ENCODE assay signal across 8 cellular contexts in genomic region chr6:30717129-30717844, GRCh38. TPM values are rescaled to one million over a fixed set of nuclear protein-coding genes. Genes with fewer than 3 reads are reported as not detected.
A peak's percentile ranks its signal among the peaks of the same experiment; 100 is the strongest.
DNase-seq lines count a peak whose midpoint lies in the region; ATAC-seq and TF ChIP-seq lines count a peak whose summit lies in the region.

TSS of gene MDC1 (minus strand) at chr6:30717281. CDS start at chr6:30715175, 2,106 bp downstream.

- H3F3A ChIP-seq in SU-DHL-6 (ENCODE audit: insufficient read depth) = peaks cover 61% of the 10 kb centered on the region

- H3K9ac ChIP-seq in SU-DHL-6 (ENCODE audit: low read length) = peak within 1 kb of the TSS; percentile 62

- peaks cover 18% of the 10 kb centered on the region for H3K36me3 ChIP-seq in SU-DHL-6 (ENCODE audit: low read length)
- H3K36me3 ChIP-seq in thymus (ENCODE audit: control insufficient read depth, insufficient read depth) = peaks cover 18% of the 10 kb centered on the region

- ATAC-seq in HG02678 (IDR thresholded peaks at IDR 0.05; ENCODE audit: unreplicated experiment) = peak; percentile 64
- ATAC-seq in activated naive CD8-positive, alpha-beta T cell treated with anti-CD3 and anti-CD28 coated beads, Interleukin-2, amount 10 ng/mL, durations not matched to agents 7 days and 5 days (ENCODE audit: low read depth) = peak; percentile 77

- H2AFZ ChIP-seq in SU-DHL-6 (ENCODE audit: low read depth, low read length, severe bottlenecking) = peak within 1 kb of the TSS; percentile 3

- H3K4me3 ChIP-seq in GM12865 (ENCODE audit: low read depth, low read length) (peak within 1 kb of the TSS; percentile 92), SU-DHL-6 (ENCODE audit: insufficient read depth, low read length, poor library complexity, severe bottlenecking) (peak within 1 kb of the TSS; percentile 66), thymus (ENCODE audit: low read length) (peak within 1 kb of the TSS; percentile 64)

- DNase-seq in GM12865 (ENCODE audit: low read depth) (peak; percentile 100), NCI-H128 (lab: John Stamatoyannopoulos, UW; ENCODE audit: unreplicated experiment) (peak; percentile 100), glutamatergic neuron (peak; percentile 99), osteocyte (ENCODE audit: extremely low spot score, unreplicated experiment) (peak; percentile 100)
- DNase-seq in activated naive CD8-positive, alpha-beta T cell treated with anti-CD3 and anti-CD28 coated beads, Interleukin-2, amount 10 ng/mL, durations not matched to agents 7 days and 5 days = peak; percentile 97

- no peak for TF ChIP-seq CTCF in GM12865 (IDR thresholded peaks at IDR 0.05; ENCODE audit: insufficient read depth, low read depth, low read length, missing control alignments)
- TF ChIP-seq CTCF in SU-DHL-6 (IDR thresholded peaks at IDR 0.05; ENCODE audit: insufficient read depth, low read length, poor library complexity, severe bottlenecking) = no peak
- TF ChIP-seq CTCF in glutamatergic neuron (IDR thresholded peaks at IDR 0.05; ENCODE audit: partially characterized antibody, unreplicated experiment) = peak; percentile 53
- TF ChIP-seq CTCF in osteocyte (IDR thresholded peaks at IDR 0.05) = peak; percentile 41

- H3K27ac Mint-ChIP-seq in activated naive CD8-positive, alpha-beta T cell treated with anti-CD3 and anti-CD28 coated beads, Interleukin-2, amount 10 ng/mL, durations not matched to agents 7 days and 5 days = peak within 1 kb of the TSS; percentile 100
- H3K27ac Mint-ChIP-seq in glutamatergic neuron (ENCODE audit: unreplicated experiment) (peak within 1 kb of the TSS; percentile 98), osteocyte (ENCODE audit: unreplicated experiment) (peak within 1 kb of the TSS; percentile 99)

- H3K4me1 ChIP-seq in thymus (ENCODE audit: control insufficient read depth, insufficient read depth, low read length) = peaks cover 20% of the 10 kb centered on the region

- H3K9me3 Mint-ChIP-seq in activated naive CD8-positive, alpha-beta T cell treated with anti-CD3 and anti-CD28 coated beads, Interleukin-2, amount 10 ng/mL, durations not matched to agents 7 days and 5 days = no peaks in the 10 kb centered on the region
- H3K9me3 Mint-ChIP-seq in glutamatergic neuron (ENCODE audit: unreplicated experiment) (peaks cover 29% of the 10 kb centered on the region), osteocyte (ENCODE audit: unreplicated experiment) (no peaks in the 10 kb centered on the region)

- H3K4me1 Mint-ChIP-seq in activated naive CD8-positive, alpha-beta T cell treated with anti-CD3 and anti-CD28 coated beads, Interleukin-2, amount 10 ng/mL, durations not matched to agents 7 days and 5 days = peaks cover 41% of the 10 kb centered on the region
- H3K4me1 Mint-ChIP-seq in glutamatergic neuron (ENCODE audit: low read depth, unreplicated experiment) = peaks cover 10% of the 10 kb centered on the region
- H3K4me1 Mint-ChIP-seq in osteocyte (ENCODE audit: unreplicated experiment) = peaks cover 35% of the 10 kb centered on the region

- H3K79me2 ChIP-seq in SU-DHL-6 (ENCODE audit: insufficient read depth, low read length) = peaks cover 30% of the 10 kb centered on the region

- no peaks in the 10 kb centered on the region for H3K27me3 ChIP-seq in SU-DHL-6 (ENCODE audit: low read length)
- H3K27me3 ChIP-seq in thymus (ENCODE audit: control insufficient read depth, insufficient read depth) = no peaks in the 10 kb centered on the region

- no peaks in the 10 kb centered on the region for H3K27me3 Mint-ChIP-seq in activated naive CD8-positive, alpha-beta T cell treated with anti-CD3 and anti-CD28 coated beads, Interleukin-2, amount 10 ng/mL, durations not matched to agents 7 days and 5 days
- H3K27me3 Mint-ChIP-seq in glutamatergic neuron (ENCODE audit: unreplicated experiment) (peaks cover 33% of the 10 kb centered on the region), osteocyte (ENCODE audit: unreplicated experiment) (no peaks in the 10 kb centered on the region)

- H3K4me3 Mint-ChIP-seq in activated naive CD8-positive, alpha-beta T cell treated with anti-CD3 and anti-CD28 coated beads, Interleukin-2, amount 10 ng/mL, durations not matched to agents 7 days and 5 days = peak within 1 kb of the TSS; percentile 91
- peak within 1 kb of the TSS; percentile 97 for H3K4me3 Mint-ChIP-seq in glutamatergic neuron (ENCODE audit: unreplicated experiment)
- H3K4me3 Mint-ChIP-seq in osteocyte (ENCODE audit: unreplicated experiment) = peak within 1 kb of the TSS; percentile 96

- peaks cover 4% of the 10 kb centered on the region; the same call in 1 of the 2 replicates for H4K20me1 ChIP-seq in SU-DHL-6 (ENCODE audit: low read depth, low read length)

- H3K9me3 ChIP-seq in SU-DHL-6 (ENCODE audit: insufficient read depth, low read length) (no peaks in the 10 kb centered on the region), thymus (ENCODE audit: control insufficient read depth) (no peaks in the 10 kb centered on the region)

- H3K9me2 ChIP-seq in SU-DHL-6 (replicated peaks; ENCODE audit: insufficient read depth, low read length) = no peaks in the 10 kb centered on the region

- peak within 1 kb of the TSS; percentile 85 for H3K27ac ChIP-seq in SU-DHL-6 (ENCODE audit: low read depth, low read length)
- H3K27ac ChIP-seq in thymus (ENCODE audit: low read depth) = peak within 1 kb of the TSS; percentile 95

- WGBS in thymus = under 1% methylated on average over 48 of the region's 48 CpGs

- peaks cover 56% of the 10 kb centered on the region for H3K36me3 Mint-ChIP-seq in activated naive CD8-positive, alpha-beta T cell treated with anti-CD3 and anti-CD28 coated beads, Interleukin-2, amount 10 ng/mL, durations not matched to agents 7 days and 5 days
- peaks cover 23% of the 10 kb centered on the region for H3K36me3 Mint-ChIP-seq in glutamatergic neuron (ENCODE audit: unreplicated experiment)
- peaks cover 37% of the 10 kb centered on the region for H3K36me3 Mint-ChIP-seq in osteocyte (ENCODE audit: unreplicated experiment)

- peak within 1 kb of the TSS; percentile 81 for H3K4me2 ChIP-seq in SU-DHL-6 (ENCODE audit: low read depth, low read length, poor library complexity, severe bottlenecking)

- POLR2A ChIA-PET in activated naive CD8-positive, alpha-beta T cell treated with anti-CD3 and anti-CD28 coated beads, Interleukin-2, amount 10 ng/mL, durations not matched to agents 7 days and 5 days (lab: Charles Lee) = interaction anchor here (0.7 to 11.0 kb wide), 21 partner anchors 12 to 391 kb away, joined by 3 to 512 read pairs (median 5); partner anchors contain the start of genes ABCF1, DHX16, FLOT1 and GTF2H4

RNA-seq across cellular contexts. Expression of gene MDC1, which starts in this region (rescaled TPM):
- total RNA-seq in activated naive CD8-positive, alpha-beta T cell treated with anti-CD3 and anti-CD28 coated beads, Interleukin-2, amount 10 ng/mL, durations not matched to agents 7 days and 5 days = 10 to 100 TPM; 50.2 to 52.2 TPM
- total RNA-seq in glutamatergic neuron (ENCODE audit: unreplicated experiment) = 50.4 TPM
- 37.7 and 40.1 TPM in 2 replicates for total RNA-seq in osteocyte
- 21.6 TPM for polyA plus RNA-seq in thymus

Comparison
In these comparisons a context has a peak if more than half of its experiments do, and no peak if none do; other contexts are left out.
1. Peak in every context shown above with its lines: DNase-seq, ATAC-seq, H3K4me3 ChIP-seq and H3K27ac ChIP-seq.
2. CTCF ChIP-seq: peak in glutamatergic neuron (single experiment) and osteocyte (single experiment); none in GM12865 (single experiment) and SU-DHL-6 (single experiment).